In genomic region chr12:103841690-103842584, GRCh38 we compare ENCODE assay signal across 8 cellular contexts. TPM values are rescaled to one million over a fixed set of nuclear protein-coding genes. Genes with fewer than 3 reads are reported as not detected.
DNase-seq lines count a peak whose midpoint lies in the region; ATAC-seq and TF ChIP-seq lines count a peak whose summit lies in the region.

No MANE protein-coding gene starts in this region.

- WGBS in testis, 2 donors, result 34 to 40% methylated on average over 14 to 20 of the region's 20 CpGs

- H3K4me1 ChIP-seq in testis, result peaks cover 4% of the 10 kb centered on the region

- H3K27ac ChIP-seq in epithelial cell of prostate (peak overlapping the region; percentile 68), testis (peak overlapping the region; percentile 66 to 82)

- no peaks in the 10 kb centered on the region for H3K9me3 Mint-ChIP-seq in activated CD8-positive, alpha-beta T cell treated with anti-CD3 and anti-CD28 coated beads for 36 hours

- no peaks in the 10 kb centered on the region for H3K36me3 Mint-ChIP-seq in activated CD8-positive, alpha-beta T cell treated with anti-CD3 and anti-CD28 coated beads for 36 hours (ENCODE audit: low read depth)

- intact Hi-C loops in activated CD8-positive, alpha-beta T cell treated with anti-CD3 and anti-CD28 coated beads for 36 hours (cut with micrococcal nuclease), result no loop called here
- intact Hi-C loops in testis (cut with DNase I; ENCODE audit: low total_unique reads), result no loop called here

- CTCF ChIA-PET in GM10248 (lab: Yijun Ruan, JAX), result interaction anchor here (0.7 to 1.9 kb wide), 7 partner anchors 9 to 450 kb away, joined by 3 to 6 read pairs (median 3); no protein-coding TSS in a partner anchor
- CTCF ChIA-PET in activated CD8-positive, alpha-beta T cell treated with anti-CD3 and anti-CD28 coated beads for 36 hours (lab: Charles Lee), result no interaction called here

- ATAC-seq in HG02884 (IDR thresholded peaks at IDR 0.05; ENCODE audit: unreplicated experiment), result peak; percentile 19
- ATAC-seq in activated CD8-positive, alpha-beta T cell treated with anti-CD3 and anti-CD28 coated beads for 36 hours, result peak; percentile 31

- H3K27ac Mint-ChIP-seq in activated CD8-positive, alpha-beta T cell treated with anti-CD3 and anti-CD28 coated beads for 36 hours, result peak overlapping the region; percentile 83

- H3K4me3 ChIP-seq in testis, result peak overlapping the region; percentile 80 to 82

- no peaks in the 10 kb centered on the region for H3K9me3 ChIP-seq in testis

- no peaks in the 10 kb centered on the region for H3K27me3 Mint-ChIP-seq in activated CD8-positive, alpha-beta T cell treated with anti-CD3 and anti-CD28 coated beads for 36 hours

- H3K36me3 ChIP-seq in testis (ENCODE audit: low read depth, missing control alignments), result no peaks in the 10 kb centered on the region

- no peak for TF ChIP-seq POLR2A in testis (IDR thresholded peaks at IDR 0.05)

- H3K27me3 ChIP-seq in testis, result no peaks in the 10 kb centered on the region

- POLR2A ChIA-PET in GM10248 (lab: Yijun Ruan, JAX), result interaction anchor here (0.7 kb wide), 1 partner anchor 222 kb away, joined by 3 read pairs; the partner anchor contains the start of gene HCFC2
- POLR2A ChIA-PET in activated CD8-positive, alpha-beta T cell treated with anti-CD3 and anti-CD28 coated beads for 36 hours (lab: Charles Lee), result interaction anchor here (0.6 to 1.8 kb wide), 4 partner anchors 12 to 1845 kb away, joined by 3 to 6 read pairs (median 4); no protein-coding TSS in a partner anchor

- peak overlapping the region; percentile 78 for H3K4me3 Mint-ChIP-seq in activated CD8-positive, alpha-beta T cell treated with anti-CD3 and anti-CD28 coated beads for 36 hours

- TF ChIP-seq CTCF in GM10248 (IDR thresholded peaks at IDR 0.05; ENCODE audit: control extremely low read depth, extremely low read depth, low read depth, missing control alignments), result no peak
- no peak for TF ChIP-seq CTCF in activated CD8-positive, alpha-beta T cell treated with anti-CD3 and anti-CD28 coated beads for 36 hours (IDR thresholded peaks at IDR 0.05)
- TF ChIP-seq CTCF in testis (IDR thresholded peaks at IDR 0.05), result no peak

- DNase-seq in GM10248 (ENCODE audit: extremely low spot score) (peak; percentile 48), NCI-H748 treated with DMSO at 0.1 percent for 48 hours (lab: John Stamatoyannopoulos, UW) (peak; percentile 71), epithelial cell of prostate (ENCODE audit: low read depth, low spot score) (peak; percentile 87), myocyte (ENCODE audit: low read depth) (peak; percentile 97), testis (peak; percentile 57), globus pallidus (ENCODE audit: low spot score) (no peak)
- DNase-seq in activated CD8-positive, alpha-beta T cell treated with anti-CD3 and anti-CD28 coated beads for 36 hours, result peak; percentile 79

- H3K4me1 Mint-ChIP-seq in activated CD8-positive, alpha-beta T cell treated with anti-CD3 and anti-CD28 coated beads for 36 hours (ENCODE audit: low read depth), result peaks cover 19% of the 10 kb centered on the region

RNA-seq across cellular contexts. Expression of gene NT5DC3, which starts 0.9 kb away (rescaled TPM):
- total RNA-seq in activated CD8-positive, alpha-beta T cell treated with anti-CD3 and anti-CD28 coated beads for 36 hours, result 1 to 10 TPM; 8.6 to 9.4 TPM
- 9.7 and 10.0 TPM in 2 replicates for total RNA-seq in myocyte
- 8.3 TPM for polyA plus RNA-seq in myocyte (2012)
- total RNA-seq in testis, result 10 to 100 TPM; 16.1 to 25.4 TPM
- polyA plus RNA-seq in testis (ENCODE audit: insufficient read depth, low read depth, low replicate concordance), result 5.7 TPM
